12 cellular contexts compared by ENCODE assay signal in the genomic region with DNA sequence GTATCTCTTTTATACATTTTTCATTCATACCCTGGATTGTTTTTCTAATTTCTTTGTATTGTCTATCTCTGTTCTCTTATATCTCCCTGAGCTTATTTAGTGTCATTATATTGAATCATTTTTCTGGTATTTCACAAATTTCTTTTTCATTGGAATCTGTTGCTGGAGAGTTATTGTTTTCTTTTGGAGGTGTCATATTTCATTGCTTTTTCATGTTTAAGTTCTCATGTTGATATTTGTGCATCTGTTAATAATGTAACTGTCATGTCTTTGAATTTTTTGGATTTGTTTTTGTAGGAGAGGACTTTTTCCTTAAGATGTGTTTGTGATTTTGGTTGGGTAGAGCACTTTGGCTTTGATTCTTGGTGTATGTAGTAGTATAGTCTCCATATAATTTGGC.
"Had no signal": no experiment of that assay in that cellular context is flagged by ENCODE, and none has a peak within 500 bp of the region (broad histone marks: within the 10 kb centered on the region; RNA-seq: fewer than 3 reads in every experiment).

No MANE protein-coding gene starts in this region.

- DNase-seq: activated CD4-positive, alpha-beta T cell treated with anti-CD3 and anti-CD28 coated beads, Interleukin-2, amount 50 U/mL, for 1 hour; activated naive CD4-positive, alpha-beta T cell treated with anti-CD3 and anti-CD28 coated beads, Interleukin-2, amount 50 U/mL, for 16 hours; activated T-cell treated with anti-CD3 and anti-CD28 coated beads for 4 hours; adrenal gland; effector memory CD4-positive, alpha-beta T cell; left cardiac atrium; lower lobe of right lung; naive thymus-derived CD8-positive, alpha-beta T cell; occipital lobe; stimulated activated CD4-positive, alpha-beta T cell treated with anti-CD3 and anti-CD28 coated beads, Interleukin-4, amount 100 ng/mL, for 24 hours; T-helper 17 cell had no signal

- H3K4me3 ChIP-seq: adrenal gland, lower lobe of right lung had no signal

- H3K27me3 ChIP-seq: adrenal gland had no signal

- H3K27ac ChIP-seq: adrenal gland, lower lobe of right lung had no signal

- H3K4me1 ChIP-seq: adrenal gland had no signal

- ATAC-seq: naive thymus-derived CD8-positive, alpha-beta T cell; T-helper 17 cell had no signal

- H3K36me3 ChIP-seq: adrenal gland, lower lobe of right lung had no signal

- FAIRE-seq: urothelium cell line had no signal

- H3K9me3 ChIP-seq: adrenal gland, lower lobe of right lung had no signal
